In the genomic region with DNA sequence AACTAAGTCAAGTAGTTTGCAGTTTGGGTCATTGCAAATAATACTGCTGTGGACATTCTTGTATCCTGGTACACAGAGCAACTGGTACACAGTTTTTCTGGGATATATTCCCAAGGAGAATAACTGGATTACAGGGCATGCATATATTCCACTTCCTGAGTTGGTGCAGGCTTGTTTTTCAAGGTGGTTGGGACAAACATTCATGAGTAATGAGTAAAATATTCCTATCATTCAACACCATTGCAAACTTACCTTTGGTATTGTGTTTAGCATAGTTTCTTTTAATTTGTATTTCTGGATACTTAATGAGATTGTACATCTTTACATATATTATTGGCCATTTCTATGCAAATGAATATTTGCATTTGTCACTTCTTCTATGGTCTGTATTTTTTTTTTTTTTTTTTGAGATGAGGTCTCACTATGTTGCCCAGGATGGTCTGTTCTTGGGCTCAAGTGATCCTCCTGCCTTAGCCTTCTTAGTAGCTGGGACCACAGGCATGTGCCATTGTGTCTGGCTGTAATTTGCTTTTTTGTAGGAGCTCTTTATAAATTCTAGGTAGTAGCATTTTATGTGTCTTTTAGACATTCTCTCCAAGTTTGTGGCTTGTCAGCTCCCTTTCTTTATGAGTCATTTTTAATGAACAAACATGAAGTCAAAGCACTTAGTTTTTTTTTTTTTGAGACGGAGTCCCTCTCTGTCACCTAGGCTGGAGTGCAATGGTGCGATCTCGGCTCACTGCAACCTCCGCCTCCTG, we compare ENCODE assay signal across 11 cellular contexts.
A peak's percentile ranks its signal among the peaks of the same experiment; 100 is the strongest.
DNase-seq lines count a peak whose midpoint lies in the region; ATAC-seq and TF ChIP-seq lines count a peak whose summit lies in the region.
"Had no signal": no experiment of that assay in that cellular context is flagged by ENCODE, and none has a peak within 500 bp of the region (broad histone marks: within the 10 kb centered on the region; RNA-seq: fewer than 3 reads in every experiment).

No MANE protein-coding gene starts in this region.

- no peaks in the 10 kb centered on the region for H3K27me3 ChIP-seq in brain microvascular endothelial cell (replicated peaks)

- H3K9me3 Mint-ChIP-seq in nephron progenitor cell, result peaks cover 16% of the 10 kb centered on the region
- H3K9me3 Mint-ChIP-seq in natural killer cell, result no peaks in the 10 kb centered on the region
- H3K9me3 Mint-ChIP-seq: activated naive CD4-positive, alpha-beta T cell treated with anti-CD3 and anti-CD28 coated beads for 36 hours had no signal

- in situ Hi-C loops in brain microvascular endothelial cell (cut with HindIII; ENCODE audit: low pct_ligation_motif_present, low sequenced_read_pairs), result no loop called here

- no peak overlapping the region for H3K27ac ChIP-seq in brain microvascular endothelial cell

- no peak overlapping the region for H3K4me3 ChIP-seq in brain microvascular endothelial cell (ENCODE audit: low read depth, low read length)

- H3K27me3 Mint-ChIP-seq in nephron progenitor cell (ENCODE audit: low read depth, poor library complexity), result no peaks in the 10 kb centered on the region
- H3K27me3 Mint-ChIP-seq in natural killer cell (ENCODE audit: low read depth in 2 of 2), result peaks cover 0 to 3% of the 10 kb centered on the region in 2 donors

- H3K4me3 Mint-ChIP-seq in nephron progenitor cell, result peak overlapping the region; percentile 61
- H3K4me3 Mint-ChIP-seq in natural killer cell, result no peak overlapping the region
- H3K4me3 Mint-ChIP-seq: activated naive CD4-positive, alpha-beta T cell treated with anti-CD3 and anti-CD28 coated beads for 36 hours; T-helper 17 cell had no signal

- H3K4me1 Mint-ChIP-seq in nephron progenitor cell, result peaks cover 86% of the 10 kb centered on the region
- H3K4me1 Mint-ChIP-seq in natural killer cell, result no peaks in the 10 kb centered on the region
- H3K4me1 Mint-ChIP-seq: T-helper 17 cell had no signal

- TF ChIP-seq CTCF in brain microvascular endothelial cell (IDR thresholded peaks at IDR 0.05; ENCODE audit: low read depth, low read length, missing control alignments), result no peak
- no peak for TF ChIP-seq CTCF in nephron progenitor cell (IDR thresholded peaks at IDR 0.05)
- no peak for TF ChIP-seq CTCF in natural killer cell (IDR thresholded peaks at IDR 0.05)

- H3K36me3 Mint-ChIP-seq in nephron progenitor cell (ENCODE audit: low read depth) (peaks cover 39% of the 10 kb centered on the region), natural killer cell (no peaks in the 10 kb centered on the region)

- no peak for ATAC-seq in natural killer cell
- ATAC-seq: activated CD4-positive, CD25-positive, alpha-beta regulatory T cell treated with anti-CD3 and anti-CD28 coated beads, Interleukin-2, amount 50 U/mL, for 24 hours; T-helper 17 cell had no signal

- H3K36me3 ChIP-seq in brain microvascular endothelial cell (replicated peaks), result no peaks in the 10 kb centered on the region

- intact Hi-C loops in natural killer cell (cut with micrococcal nuclease), result no loop called here

- H3K27ac Mint-ChIP-seq in nephron progenitor cell (peak overlapping the region; percentile 79), natural killer cell (no peak overlapping the region)
- H3K27ac Mint-ChIP-seq: activated naive CD4-positive, alpha-beta T cell treated with anti-CD3 and anti-CD28 coated beads for 36 hours; T-helper 17 cell had no signal

- DNase-seq in EH (ENCODE audit: low read depth) (peak; percentile 71), LHCN-M2 (ENCODE audit: low read depth) (peak; percentile 46), brain microvascular endothelial cell (peak; percentile 33), nephron progenitor cell (no peak), amniotic stem cell (lab: John Stamatoyannopoulos, UW) (no peak), natural killer cell (no peak), NCI-H82 (lab: John Stamatoyannopoulos, UW) (no peak)
- DNase-seq: activated naive CD4-positive, alpha-beta T cell treated with anti-CD3 and anti-CD28 coated beads for 36 hours; C1 segment of cervical spinal cord; T-helper 17 cell had no signal

Comparison
In these comparisons a context has a peak if more than half of its experiments do, and no peak if none do; other contexts are left out.
1. DNase-seq: peak in EH (single experiment), LHCN-M2 (single experiment) and brain microvascular endothelial cell (single experiment); none in nephron progenitor cell (single experiment), amniotic stem cell (single experiment), natural killer cell (single experiment) and NCI-H82 (single experiment).